Comparison of ENCODE assay signal across 1 cellular context in the genomic region with DNA sequence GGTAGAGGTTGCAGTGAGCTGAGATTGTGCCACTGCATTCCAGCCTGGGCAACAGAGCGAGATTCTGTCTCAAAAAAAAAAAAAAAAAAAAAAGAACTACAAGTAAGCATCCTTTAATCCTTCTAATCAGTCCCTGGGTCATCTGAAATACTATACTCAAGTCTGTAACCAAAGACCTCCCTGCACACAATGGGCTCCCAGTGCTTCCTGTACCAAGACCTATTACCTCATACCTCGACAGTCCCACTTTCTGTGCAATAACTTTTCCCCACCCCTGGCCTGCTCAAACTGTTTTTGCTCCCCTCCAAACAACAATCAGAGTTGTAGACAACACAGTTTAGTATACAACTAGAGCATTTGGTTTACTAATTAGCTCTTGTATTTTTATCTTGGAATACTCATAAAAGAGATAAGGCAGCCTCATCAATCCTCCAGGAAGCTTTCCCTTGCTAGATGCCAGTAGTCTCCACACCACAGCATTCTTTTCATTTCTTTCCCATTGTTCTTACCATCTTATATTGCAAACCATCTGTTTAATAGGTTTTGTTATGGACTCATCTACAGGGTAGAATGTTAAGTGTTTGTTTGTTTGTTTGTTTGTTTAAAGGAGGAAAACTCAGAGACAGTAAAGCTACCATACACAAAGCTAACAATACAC.
TF ChIP-seq lines count a peak whose summit lies in the region.

No MANE protein-coding gene starts in this region.

TF ChIP-seq in GM23338, 12 proteins besides CTCF, POLR2A, EP300 and RAD21 (continued from another document):
- TF ChIP-seq ZNF462 (CRISPR knock-in tag; IDR thresholded peaks at IDR 0.05) (no peak), CREB1 (CRISPR knock-in tag; IDR thresholded peaks at IDR 0.05; ENCODE audit: low read depth) (no peak), POLR2AphosphoS5 (IDR thresholded peaks at IDR 0.05; ENCODE audit: low read depth) (no peak)
